ENCODE assay signal across 8 cellular contexts in genomic region chr12:131950182-131950913, GRCh38. TPM values are rescaled to one million over a fixed set of nuclear protein-coding genes. Genes with fewer than 3 reads are reported as not detected.
A peak's percentile ranks its signal among the peaks of the same experiment; 100 is the strongest.
DNase-seq lines count a peak whose midpoint lies in the region; ATAC-seq and TF ChIP-seq lines count a peak whose summit lies in the region.

No MANE protein-coding gene starts in this region.

- no peaks in the 10 kb centered on the region for H3K9me3 Mint-ChIP-seq in CD4-positive, alpha-beta memory T cell
- no peaks in the 10 kb centered on the region for H3K9me3 Mint-ChIP-seq in activated CD4-positive, alpha-beta memory T cell treated with anti-CD3 and anti-CD28 coated beads for 36 hours
- no peaks in the 10 kb centered on the region for H3K9me3 Mint-ChIP-seq in nephron progenitor cell

- WGBS in esophagus muscularis mucosa = 2% methylated on average over 26 of the region's 79 CpGs

- H3K9me3 ChIP-seq in CD4-positive, alpha-beta memory T cell (ENCODE audit: control insufficient read depth in 1 of 2, low read length in 2 of 2) = no peaks in the 10 kb centered on the region
- no peaks in the 10 kb centered on the region for H3K9me3 ChIP-seq in esophagus muscularis mucosa
- H3K9me3 ChIP-seq in uterus = no peaks in the 10 kb centered on the region

- peak; percentile 40 for ATAC-seq in GM19455 (IDR thresholded peaks at IDR 0.05; ENCODE audit: unreplicated experiment)
- peak; percentile 16 for ATAC-seq in HG03521 (IDR thresholded peaks at IDR 0.05; ENCODE audit: unreplicated experiment)

- H3K36me3 ChIP-seq in CD4-positive, alpha-beta memory T cell (ENCODE audit: insufficient read depth, low read length) = no peaks in the 10 kb centered on the region
- H3K36me3 ChIP-seq in esophagus muscularis mucosa (peaks cover 0 to 1% (median 0%) of the 10 kb centered on the region in 4 donors), uterus (no peaks in the 10 kb centered on the region)

- H3K36me3 Mint-ChIP-seq in CD4-positive, alpha-beta memory T cell = peaks cover 0 to 9% of the 10 kb centered on the region in 2 donors
- H3K36me3 Mint-ChIP-seq in activated CD4-positive, alpha-beta memory T cell treated with anti-CD3 and anti-CD28 coated beads for 36 hours = no peaks in the 10 kb centered on the region
- H3K36me3 Mint-ChIP-seq in nephron progenitor cell (ENCODE audit: low read depth) = peaks cover 13% of the 10 kb centered on the region

- TF ChIP-seq EP300 in esophagus muscularis mucosa (IDR thresholded peaks at IDR 0.05) = no peak

- POLR2A ChIA-PET in CD4-positive, alpha-beta memory T cell (lab: Charles Lee; ENCODE audit: partially characterized antibody) = interaction anchor here (0.9 to 3.2 kb wide), 7 partner anchors 12 to 414 kb away, joined by 3 to 38 read pairs (median 4); partner anchors contain the start of genes PUS1 and SFSWAP
- POLR2A ChIA-PET in activated CD4-positive, alpha-beta memory T cell treated with anti-CD3 and anti-CD28 coated beads for 36 hours (lab: Charles Lee) = interaction anchor here (0.6 to 1.6 kb wide), 3 partner anchors 21 to 674 kb away, joined by 3 to 5 read pairs (median 4); partner anchors contain the start of gene PUS1

- intact Hi-C loops in CD4-positive, alpha-beta memory T cell (cut with micrococcal nuclease) = no loop called here
- intact Hi-C loops in activated CD4-positive, alpha-beta memory T cell treated with anti-CD3 and anti-CD28 coated beads for 36 hours (cut with micrococcal nuclease) = no loop called here
- intact Hi-C loops in esophagus muscularis mucosa (cut with DNase I) = no loop called here
- intact Hi-C loops in uterus (cut with DNase I; ENCODE audit: low total_unique reads) = no loop called here

- DNase-seq in CD4-positive, alpha-beta memory T cell = peak in 4 of 5 donors; percentile 13 to 51 (median 28)
- DNase-seq in activated CD4-positive, alpha-beta memory T cell treated with anti-CD3 and anti-CD28 coated beads for 36 hours = peak; percentile 56
- peak; percentile 88 for DNase-seq in esophagus muscularis mucosa (ENCODE audit: extremely low spot score)
- peak; percentile 61 for DNase-seq in nephron progenitor cell
- peak in 1 of 2 donors; percentile 29 for DNase-seq in uterus
- DNase-seq in DMS79 treated with DMSO at 0.1 percent for 48 hours (lab: John Stamatoyannopoulos, UW) = no peak

- peaks cover 25 to 55% (median 38%) of the 10 kb centered on the region in 4 donors for H3K4me1 Mint-ChIP-seq in CD4-positive, alpha-beta memory T cell
- H3K4me1 Mint-ChIP-seq in activated CD4-positive, alpha-beta memory T cell treated with anti-CD3 and anti-CD28 coated beads for 36 hours (ENCODE audit: low read depth) = peaks cover 33% of the 10 kb centered on the region
- peaks cover 23% of the 10 kb centered on the region for H3K4me1 Mint-ChIP-seq in nephron progenitor cell

- H3K4me3 ChIP-seq in CD4-positive, alpha-beta memory T cell (ENCODE audit: low read length in 2 of 2) = peak overlapping the region; percentile 52 to 75
- H3K4me3 ChIP-seq in esophagus muscularis mucosa = peak overlapping the region; percentile 71 to 100 (median 98)
- peak overlapping the region; percentile 42 to 85 for H3K4me3 ChIP-seq in uterus

- H3K27me3 Mint-ChIP-seq in CD4-positive, alpha-beta memory T cell = no peaks in the 10 kb centered on the region
- H3K27me3 Mint-ChIP-seq in activated CD4-positive, alpha-beta memory T cell treated with anti-CD3 and anti-CD28 coated beads for 36 hours = no peaks in the 10 kb centered on the region
- peaks cover 6% of the 10 kb centered on the region for H3K27me3 Mint-ChIP-seq in nephron progenitor cell (ENCODE audit: low read depth, poor library complexity)

- TF ChIP-seq POLR2A in esophagus muscularis mucosa (IDR thresholded peaks at IDR 0.05; ENCODE audit: low read depth) = no peak
- TF ChIP-seq POLR2A in uterus (IDR thresholded peaks at IDR 0.05) = no peak

- H3K27ac ChIP-seq in CD4-positive, alpha-beta memory T cell (ENCODE audit: low read depth, low read length) = peak overlapping the region; percentile 79
- H3K27ac ChIP-seq in esophagus muscularis mucosa (replicated peaks in 1 of 4) (peak overlapping the region; percentile 83 to 91 (median 89)), uterus (peak overlapping the region; percentile 34 to 84)

- no peaks in the 10 kb centered on the region for H3K27me3 ChIP-seq in CD4-positive, alpha-beta memory T cell (ENCODE audit: insufficient read depth, low read length)
- H3K27me3 ChIP-seq in esophagus muscularis mucosa (no peaks in the 10 kb centered on the region), uterus (no peaks in the 10 kb centered on the region)

- H3K27ac Mint-ChIP-seq in CD4-positive, alpha-beta memory T cell = peak overlapping the region; percentile 91 to 96 (median 94)
- H3K27ac Mint-ChIP-seq in activated CD4-positive, alpha-beta memory T cell treated with anti-CD3 and anti-CD28 coated beads for 36 hours = peak overlapping the region; percentile 87
- peak overlapping the region; percentile 51 for H3K27ac Mint-ChIP-seq in nephron progenitor cell

- H3K4me1 ChIP-seq in CD4-positive, alpha-beta memory T cell (ENCODE audit: insufficient read depth, low read length) = peaks cover 50% of the 10 kb centered on the region
- peaks cover 23 to 69% (median 41%) of the 10 kb centered on the region in 4 donors for H3K4me1 ChIP-seq in esophagus muscularis mucosa
- peaks cover 5 to 7% of the 10 kb centered on the region in 2 donors for H3K4me1 ChIP-seq in uterus

- CTCF ChIA-PET in CD4-positive, alpha-beta memory T cell (lab: Charles Lee; ENCODE audit: partially characterized antibody) = interaction anchor here (1.0 kb wide), 2 partner anchors 86 to 99 kb away, joined by 3 read pairs; no protein-coding TSS in a partner anchor
- CTCF ChIA-PET in activated CD4-positive, alpha-beta memory T cell treated with anti-CD3 and anti-CD28 coated beads for 36 hours (lab: Charles Lee) = interaction anchor here (0.8 kb wide), 1 partner anchor 99 kb away, joined by 3 read pairs; no protein-coding TSS in a partner anchor

- TF ChIP-seq CTCF in esophagus muscularis mucosa (IDR thresholded peaks at IDR 0.05) = no peak
- no peak for TF ChIP-seq CTCF in nephron progenitor cell (IDR thresholded peaks at IDR 0.05)
- TF ChIP-seq CTCF in uterus (IDR thresholded peaks at IDR 0.05) = no peak

- H3K4me3 Mint-ChIP-seq in CD4-positive, alpha-beta memory T cell = peak overlapping the region; percentile 91 to 95 (median 94)
- H3K4me3 Mint-ChIP-seq in activated CD4-positive, alpha-beta memory T cell treated with anti-CD3 and anti-CD28 coated beads for 36 hours = peak overlapping the region; percentile 91
- H3K4me3 Mint-ChIP-seq in nephron progenitor cell = peak overlapping the region; percentile 92

RNA-seq across cellular contexts. Expression of gene EP400, which starts 0.6 kb away (rescaled TPM):
- total RNA-seq in CD4-positive, alpha-beta memory T cell = 10 to 100 TPM; 82.3 to 86.6 TPM
- 1 to 10 TPM in 1 of 2 donors, under 1 TPM in 1; 0.94 to 5.3 TPM for polyA plus RNA-seq in CD4-positive, alpha-beta memory T cell
- total RNA-seq in activated CD4-positive, alpha-beta memory T cell treated with anti-CD3 and anti-CD28 coated beads for 36 hours = 10 to 100 TPM; 39.9 to 45.5 TPM
- 10 to 100 TPM; 16.9 to 31.1 (median 22.4) TPM for total RNA-seq in esophagus muscularis mucosa
- total RNA-seq in uterus = 10 to 100 TPM; 11.8 to 70.6 (median 28.2) TPM

RNA-seq across cellular contexts. Expression of gene PUS1, which starts 21.3 kb away (rescaled TPM):
- 10 to 100 TPM; 41.8 to 48.1 TPM for total RNA-seq in CD4-positive, alpha-beta memory T cell
- 10 to 100 TPM; 12.0 to 28.1 TPM for polyA plus RNA-seq in CD4-positive, alpha-beta memory T cell
- 10 to 100 TPM; 48.6 to 53.9 TPM for total RNA-seq in activated CD4-positive, alpha-beta memory T cell treated with anti-CD3 and anti-CD28 coated beads for 36 hours
- total RNA-seq in esophagus muscularis mucosa (10 to 100 TPM; 14.7 to 23.3 (median 19.5) TPM), uterus (10 to 100 TPM in 2 of 4 donors, 1 to 10 TPM in 1, under 1 TPM in 1; 0.59 to 29.2 (median 12.5) TPM)

RNA-seq across cellular contexts. Expression of gene ULK1, which starts 55.9 kb away (rescaled TPM):
- 10 to 100 TPM; 45.8 to 55.7 TPM for total RNA-seq in CD4-positive, alpha-beta memory T cell
- polyA plus RNA-seq in CD4-positive, alpha-beta memory T cell = 1 to 10 TPM in 1 of 2 donors, under 1 TPM in 1; 0.08 to 1.7 TPM
- total RNA-seq in activated CD4-positive, alpha-beta memory T cell treated with anti-CD3 and anti-CD28 coated beads for 36 hours = 10 to 100 TPM; 13.8 to 17.8 TPM
- total RNA-seq in esophagus muscularis mucosa (10 to 100 TPM; 18.4 to 37.5 (median 26.9) TPM), uterus (100 to 1,000 TPM in 1 of 4 donors, 10 to 100 TPM in 3; 11.8 to 135 (median 38.8) TPM)
